ENCODE assay signal across 1 cellular context in the genomic region with DNA sequence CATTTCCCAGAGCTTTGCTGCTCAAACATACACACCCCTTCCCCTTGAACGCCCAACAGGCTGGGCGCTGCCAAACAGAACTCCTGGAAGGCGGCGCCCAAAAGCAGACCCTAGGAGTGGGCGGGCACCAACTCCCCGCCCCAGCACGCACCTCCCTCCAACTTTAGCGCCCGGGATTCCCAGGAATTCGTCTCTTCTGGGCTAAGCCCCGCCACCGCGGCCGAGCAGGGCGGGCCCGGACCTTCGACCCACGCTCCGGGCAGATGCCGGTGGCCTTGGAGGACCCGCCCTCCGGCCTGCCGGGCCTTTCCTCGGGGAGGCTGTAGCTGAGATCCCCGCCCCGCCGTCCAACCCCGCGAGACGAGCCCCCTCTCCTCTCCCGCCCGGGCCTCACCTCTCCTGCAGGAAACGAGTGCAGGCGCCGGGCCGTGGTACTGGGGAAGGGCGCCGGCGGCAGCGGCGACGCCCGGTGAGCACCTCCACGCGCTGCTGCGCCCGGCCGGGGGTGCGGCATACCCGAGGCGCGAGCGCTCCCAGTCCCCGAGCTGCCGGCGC.
TF ChIP-seq lines count a peak whose summit lies in the region.

No MANE protein-coding gene starts in this region.

TF ChIP-seq in HepG2, 621 proteins besides CTCF, POLR2A, EP300 and RAD21 (continued from another document and continues in another):
- no peak; the same call in 1 of the 2 replicates for TF ChIP-seq PAXIP1 (CRISPR knock-in tag; conservative IDR thresholded peaks at IDR 0.05)
- TF ChIP-seq HOMEZ (CRISPR knock-in tag; IDR thresholded peaks at IDR 0.05; ENCODE audit: low read depth) = no peak; the same call in 1 of the 2 replicates
- TF ChIP-seq HNRNPH1 (optimal IDR thresholded peaks at IDR 0.05; ENCODE audit: low read depth, low read length) = no peak
- TF ChIP-seq ZNF574 (CRISPR knock-in tag; IDR thresholded peaks at IDR 0.05) = no peak
- 0 out of 2 replicates have a peak, but pooled peaks have one; percentile 56 for TF ChIP-seq ZNF737 (CRISPR knock-in tag; IDR thresholded peaks at IDR 0.05; ENCODE audit: borderline replicate concordance)
- TF ChIP-seq REL (CRISPR knock-in tag; conservative IDR thresholded peaks at IDR 0.05) = peak; percentile 26; the same call in 1 of the 2 replicates
- TF ChIP-seq ZNF441 (CRISPR knock-in tag; IDR thresholded peaks at IDR 0.05; ENCODE audit: borderline replicate concordance) = no peak; the same call in 1 of the 2 replicates
- no peak for TF ChIP-seq PCBP2 (optimal IDR thresholded peaks at IDR 0.05; ENCODE audit: low read depth, low read length, poor library complexity, severe bottlenecking)
- no peak for TF ChIP-seq PLRG1 (conservative IDR thresholded peaks at IDR 0.05)
- TF ChIP-seq, protein P1, sequence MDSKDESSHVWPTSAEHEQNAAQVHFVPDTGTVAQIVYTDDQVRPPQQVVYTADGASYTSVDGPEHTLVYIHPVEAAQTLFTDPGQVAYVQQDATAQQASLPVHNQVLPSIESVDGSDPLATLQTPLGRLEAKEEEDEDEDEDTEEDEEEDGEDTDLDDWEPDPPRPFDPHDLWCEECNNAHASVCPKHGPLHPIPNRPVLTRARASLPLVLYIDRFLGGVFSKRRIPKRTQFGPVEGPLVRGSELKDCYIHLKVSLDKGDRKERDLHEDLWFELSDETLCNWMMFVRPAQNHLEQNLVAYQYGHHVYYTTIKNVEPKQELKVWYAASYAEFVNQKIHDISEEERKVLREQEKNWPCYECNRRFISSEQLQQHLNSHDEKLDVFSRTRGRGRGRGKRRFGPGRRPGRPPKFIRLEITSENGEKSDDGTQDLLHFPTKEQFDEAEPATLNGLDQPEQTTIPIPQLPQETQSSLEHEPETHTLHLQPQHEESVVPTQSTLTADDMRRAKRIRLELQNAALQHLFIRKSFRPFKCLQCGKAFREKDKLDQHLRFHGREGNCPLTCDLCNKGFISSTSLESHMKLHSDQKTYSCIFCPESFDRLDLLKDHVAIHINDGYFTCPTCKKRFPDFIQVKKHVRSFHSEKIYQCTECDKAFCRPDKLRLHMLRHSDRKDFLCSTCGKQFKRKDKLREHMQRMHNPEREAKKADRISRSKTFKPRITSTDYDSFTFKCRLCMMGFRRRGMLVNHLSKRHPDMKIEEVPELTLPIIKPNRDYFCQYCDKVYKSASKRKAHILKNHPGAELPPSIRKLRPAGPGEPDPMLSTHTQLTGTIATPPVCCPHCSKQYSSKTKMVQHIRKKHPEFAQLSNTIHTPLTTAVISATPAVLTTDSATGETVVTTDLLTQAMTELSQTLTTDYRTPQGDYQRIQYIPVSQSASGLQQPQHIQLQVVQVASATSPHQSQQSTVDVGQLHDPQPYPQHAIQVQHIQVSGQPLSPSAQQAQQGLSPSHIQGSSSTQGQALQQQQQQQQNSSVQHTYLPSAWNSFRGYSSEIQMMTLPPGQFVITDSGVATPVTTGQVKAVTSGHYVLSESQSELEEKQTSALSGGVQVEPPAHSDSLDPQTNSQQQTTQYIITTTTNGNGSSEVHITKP (CRISPR knock-in tag; IDR thresholded peaks at IDR 0.05; ENCODE audit: low read depth) = no peak
- no peak for TF ChIP-seq FOXA3 (CRISPR knock-in tag; IDR thresholded peaks at IDR 0.05)
- no peak for TF ChIP-seq TRIM24 (CRISPR knock-in tag; IDR thresholded peaks at IDR 0.05)
- peak; percentile 32; the same call in 1 of the 2 replicates for TF ChIP-seq NAIF1 (CRISPR knock-in tag; IDR thresholded peaks at IDR 0.05; ENCODE audit: borderline replicate concordance)
- TF ChIP-seq RARG (CRISPR knock-in tag; IDR thresholded peaks at IDR 0.05; ENCODE audit: low read depth) = no peak
- no peak for TF ChIP-seq ZNF292 (CRISPR knock-in tag; IDR thresholded peaks at IDR 0.05; ENCODE audit: borderline replicate concordance, low read depth)
- TF ChIP-seq ZBTB21 (CRISPR knock-in tag; IDR thresholded peaks at IDR 0.05) = no peak
- TF ChIP-seq ZNF34 (CRISPR knock-in tag; IDR thresholded peaks at IDR 0.05; ENCODE audit: borderline replicate concordance) = peak; percentile 93; the same call in 1 of the 2 replicates
- no peak for TF ChIP-seq ZNF83 (CRISPR knock-in tag; IDR thresholded peaks at IDR 0.05; ENCODE audit: borderline replicate concordance)
- no peak for TF ChIP-seq FOXK1 (CRISPR knock-in tag; IDR thresholded peaks at IDR 0.05; ENCODE audit: borderline replicate concordance, low read depth)
- no peak; the same call in 1 of the 2 replicates for TF ChIP-seq BRD4 (CRISPR knock-in tag; IDR thresholded peaks at IDR 0.05)
- TF ChIP-seq NFYB (CRISPR knock-in tag; IDR thresholded peaks at IDR 0.05) = no peak; the same call in 1 of the 2 replicates
- TF ChIP-seq ATF3 (CRISPR knock-in tag; IDR thresholded peaks at IDR 0.05) = no peak
- TF ChIP-seq ZBTB25 (CRISPR knock-in tag; IDR thresholded peaks at IDR 0.05) = no peak
- peak; percentile 93 for TF ChIP-seq ASH2L (IDR thresholded peaks at IDR 0.05; ENCODE audit: insufficient read length, low read depth, low read length)
- no peak for TF ChIP-seq ZNF207 (IDR thresholded peaks at IDR 0.05; ENCODE audit: borderline replicate concordance)
- no peak for TF ChIP-seq MIER3 (CRISPR knock-in tag; IDR thresholded peaks at IDR 0.05; ENCODE audit: borderline replicate concordance)
- TF ChIP-seq ZFP62 (CRISPR knock-in tag; IDR thresholded peaks at IDR 0.05) = no peak
- peak; percentile 57; the same call in 1 of the 2 replicates for TF ChIP-seq JDP2 (CRISPR knock-in tag; IDR thresholded peaks at IDR 0.05; ENCODE audit: borderline replicate concordance)
- no peak for TF ChIP-seq ATAD3A (CRISPR knock-in tag; IDR thresholded peaks at IDR 0.05)
- TF ChIP-seq, protein P2, sequence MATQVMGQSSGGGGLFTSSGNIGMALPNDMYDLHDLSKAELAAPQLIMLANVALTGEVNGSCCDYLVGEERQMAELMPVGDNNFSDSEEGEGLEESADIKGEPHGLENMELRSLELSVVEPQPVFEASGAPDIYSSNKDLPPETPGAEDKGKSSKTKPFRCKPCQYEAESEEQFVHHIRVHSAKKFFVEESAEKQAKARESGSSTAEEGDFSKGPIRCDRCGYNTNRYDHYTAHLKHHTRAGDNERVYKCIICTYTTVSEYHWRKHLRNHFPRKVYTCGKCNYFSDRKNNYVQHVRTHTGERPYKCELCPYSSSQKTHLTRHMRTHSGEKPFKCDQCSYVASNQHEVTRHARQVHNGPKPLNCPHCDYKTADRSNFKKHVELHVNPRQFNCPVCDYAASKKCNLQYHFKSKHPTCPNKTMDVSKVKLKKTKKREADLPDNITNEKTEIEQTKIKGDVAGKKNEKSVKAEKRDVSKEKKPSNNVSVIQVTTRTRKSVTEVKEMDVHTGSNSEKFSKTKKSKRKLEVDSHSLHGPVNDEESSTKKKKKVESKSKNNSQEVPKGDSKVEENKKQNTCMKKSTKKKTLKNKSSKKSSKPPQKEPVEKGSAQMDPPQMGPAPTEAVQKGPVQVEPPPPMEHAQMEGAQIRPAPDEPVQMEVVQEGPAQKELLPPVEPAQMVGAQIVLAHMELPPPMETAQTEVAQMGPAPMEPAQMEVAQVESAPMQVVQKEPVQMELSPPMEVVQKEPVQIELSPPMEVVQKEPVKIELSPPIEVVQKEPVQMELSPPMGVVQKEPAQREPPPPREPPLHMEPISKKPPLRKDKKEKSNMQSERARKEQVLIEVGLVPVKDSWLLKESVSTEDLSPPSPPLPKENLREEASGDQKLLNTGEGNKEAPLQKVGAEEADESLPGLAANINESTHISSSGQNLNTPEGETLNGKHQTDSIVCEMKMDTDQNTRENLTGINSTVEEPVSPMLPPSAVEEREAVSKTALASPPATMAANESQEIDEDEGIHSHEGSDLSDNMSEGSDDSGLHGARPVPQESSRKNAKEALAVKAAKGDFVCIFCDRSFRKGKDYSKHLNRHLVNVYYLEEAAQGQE (IDR thresholded peaks at IDR 0.05; ENCODE audit: borderline replicate concordance in 1 of 2, low read depth in 1 of 2, low read length in 2 of 2) = no peak
- peak; percentile 31; the same call in 1 of the 2 replicates for TF ChIP-seq ZGPAT (CRISPR knock-in tag; IDR thresholded peaks at IDR 0.05)
- TF ChIP-seq SMC3 (IDR thresholded peaks at IDR 0.05; ENCODE audit: low read length) = no peak
